Comparison of ENCODE assay signal across 17 cellular contexts in genomic region chr10:75655791-75656451, GRCh38.
A peak's percentile ranks its signal among the peaks of the same experiment; 100 is the strongest.
DNase-seq lines count a peak whose midpoint lies in the region; ATAC-seq and TF ChIP-seq lines count a peak whose summit lies in the region.
"Had no signal": no experiment of that assay in that cellular context is flagged by ENCODE, and none has a peak within 500 bp of the region (broad histone marks: within the 10 kb centered on the region; RNA-seq: fewer than 3 reads in every experiment).

No MANE protein-coding gene starts in this region.

- no peaks in the 10 kb centered on the region for H3K27me3 ChIP-seq in MG63
- H3K27me3 ChIP-seq in brain microvascular endothelial cell (replicated peaks), result no peaks in the 10 kb centered on the region
- no peaks in the 10 kb centered on the region for H3K27me3 ChIP-seq in subcutaneous abdominal adipose tissue (ENCODE audit: control insufficient read depth in 5 of 5, insufficient read depth in 4 of 5, low read length in 5 of 5)
- H3K27me3 ChIP-seq: BLaER1 treated with 17β-estradiol and CSF1 and Interleukin-3, amounts not matched to agents 10 nM and 100 nM; neutrophil had no signal

- H3K4me1 ChIP-seq in subcutaneous abdominal adipose tissue (ENCODE audit: control insufficient read depth in 5 of 5, insufficient read depth in 5 of 5, low read length in 5 of 5), result peaks cover 5 to 74% (median 66%) of the 10 kb centered on the region in 5 donors

- H3K9ac ChIP-seq in subcutaneous abdominal adipose tissue (ENCODE audit: low read length in 5 of 5), result peak overlapping the region in 2 of 5 donors; percentile 10 to 50
- H3K9ac ChIP-seq: BLaER1 treated with 17β-estradiol and CSF1 and Interleukin-3, amounts not matched to agents 10 nM and 100 nM had no signal

- ATAC-seq in left ventricle myocardium superior, result peak; percentile 76
- no peak for ATAC-seq in HG02973 (IDR thresholded peaks at IDR 0.05; ENCODE audit: unreplicated experiment)
- ATAC-seq: T-helper 17 cell had no signal

- no peak for TF ChIP-seq CTCF in brain microvascular endothelial cell (IDR thresholded peaks at IDR 0.05; ENCODE audit: low read depth, low read length, missing control alignments)

- DNase-seq in MG63 (peak; percentile 63), brain microvascular endothelial cell (peak; percentile 5), left ventricle myocardium superior (no peak), NCI-H2171 treated with DMSO at 0.1 percent for 48 hours (lab: John Stamatoyannopoulos, UW) (no peak), posterior cingulate gyrus (no peak), SIG-M5 treated with dmso at 0.1 percent for 504 hours (lab: John Stamatoyannopoulos, UW; ENCODE audit: unreplicated experiment) (no peak)
- DNase-seq: activated CD4-positive, alpha-beta T cell treated with anti-CD3 and anti-CD28 coated beads for 48 hours; activated T-cell treated with anti-CD3 and anti-CD28 coated beads, Interleukin-2, amount 50 U/mL, for 48 hours; amniotic stem cell; DMS79 treated with DMSO at 0.1 percent for 48 hours; hippocampal formation; NCI-H1092 treated with DMSO at 0.1 percent for 48 hours; T-helper 17 cell had no signal

- in situ Hi-C loops in brain microvascular endothelial cell (cut with HindIII; ENCODE audit: low pct_ligation_motif_present, low sequenced_read_pairs), result no loop called here

- H3K36me3 ChIP-seq in MG63 (no peaks in the 10 kb centered on the region), brain microvascular endothelial cell (replicated peaks) (no peaks in the 10 kb centered on the region), subcutaneous abdominal adipose tissue (ENCODE audit: control insufficient read depth in 5 of 5, insufficient read depth in 5 of 5, low read length in 5 of 5) (no peaks in the 10 kb centered on the region)
- H3K36me3 ChIP-seq: BLaER1 treated with 17β-estradiol and CSF1 and Interleukin-3, amounts not matched to agents 10 nM and 100 nM; neutrophil had no signal

- H3K27ac ChIP-seq in brain microvascular endothelial cell (no peak overlapping the region), subcutaneous abdominal adipose tissue (ENCODE audit: low read depth, low read length) (peak overlapping the region; percentile 75)
- H3K27ac ChIP-seq: BLaER1 treated with 17β-estradiol and CSF1 and Interleukin-3, amounts not matched to agents 10 nM and 100 nM; neutrophil had no signal

- intact Hi-C loops in left ventricle myocardium superior (cut with micrococcal nuclease) (no loop called here), posterior cingulate gyrus (cut with DNase I) (no loop called here)

- no peaks in the 10 kb centered on the region for H3K9me3 ChIP-seq in MG63
- H3K9me3 ChIP-seq in subcutaneous abdominal adipose tissue (ENCODE audit: control insufficient read depth in 5 of 5, low read length in 5 of 5), result no peaks in the 10 kb centered on the region
- H3K9me3 ChIP-seq: BLaER1 treated with 17β-estradiol and CSF1 and Interleukin-3, amounts not matched to agents 10 nM and 100 nM; neutrophil had no signal

- H3K4me3 ChIP-seq in MG63 (no peak overlapping the region), brain microvascular endothelial cell (ENCODE audit: low read depth, low read length) (no peak overlapping the region), subcutaneous abdominal adipose tissue (ENCODE audit: low read depth in 1 of 5, low read length in 5 of 5) (no peak overlapping the region)
- H3K4me3 ChIP-seq: BLaER1 treated with 17β-estradiol and CSF1 and Interleukin-3, amounts not matched to agents 10 nM and 100 nM had no signal

Comparison
In these comparisons a context has a peak if more than half of its experiments do, and no peak if none do; other contexts are left out.
1. DNase-seq: peak in MG63 (single experiment) and brain microvascular endothelial cell (single experiment); none in left ventricle myocardium superior (single experiment), NCI-H2171 treated with DMSO at 0.1 percent for 48 hours (single experiment), posterior cingulate gyrus (0 of 10) and SIG-M5 treated with dmso at 0.1 percent for 504 hours (single experiment).